8 cellular contexts compared by ENCODE assay signal in the genomic region with DNA sequence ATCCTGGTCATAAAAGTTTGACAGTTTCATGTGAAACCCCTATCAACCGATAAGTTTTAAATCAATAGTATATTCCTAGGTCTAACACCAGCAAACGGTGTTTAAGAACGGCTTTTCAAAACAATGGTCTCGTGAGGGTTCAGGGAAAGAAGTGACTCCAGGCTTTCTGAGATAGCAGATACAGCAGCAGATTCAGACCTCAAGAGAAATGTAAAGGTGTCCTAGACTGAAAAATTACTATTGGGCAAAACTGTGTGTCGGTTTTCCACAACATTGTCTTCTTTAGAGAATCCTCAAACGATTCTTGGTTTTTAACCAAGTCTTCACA. TPM values are rescaled to one million over a fixed set of nuclear protein-coding genes. Genes with fewer than 3 reads are reported as not detected.
DNase-seq lines count a peak whose midpoint lies in the region; ATAC-seq, FAIRE-seq and TF ChIP-seq lines count a peak whose summit lies in the region.

No MANE protein-coding gene starts in this region.

- H3K9me3 Mint-ChIP-seq in CD8-positive, alpha-beta memory T cell: no peaks in the 10 kb centered on the region

- no peaks in the 10 kb centered on the region for H3K27me3 ChIP-seq in CD8-positive, alpha-beta memory T cell (ENCODE audit: insufficient read depth, low read length, poor library complexity, severe bottlenecking)
- H3K27me3 ChIP-seq in Loucy (ENCODE audit: insufficient read depth, low read length, poor library complexity, severe bottlenecking): no peaks in the 10 kb centered on the region

- FAIRE-seq in GM19239 (lab: Jason Lieb, UNC): no peak

- 0 out of 2 replicates have a peak, but pooled peaks cover 3% of the 10 kb centered on the region for H3F3A ChIP-seq in Loucy (ENCODE audit: low read depth)

- peaks cover 55 to 73% (median 68%) of the 10 kb centered on the region in 3 donors for H3K4me1 Mint-ChIP-seq in CD8-positive, alpha-beta memory T cell

- peak overlapping the region; percentile 95 to 99 (median 99) for H3K4me3 Mint-ChIP-seq in CD8-positive, alpha-beta memory T cell

- H3K36me3 ChIP-seq in CD8-positive, alpha-beta memory T cell (ENCODE audit: insufficient read depth, low read length): no peaks in the 10 kb centered on the region
- H3K36me3 ChIP-seq in Loucy (ENCODE audit: insufficient read depth, low read length): no peaks in the 10 kb centered on the region
- H3K36me3 ChIP-seq in mucosa of descending colon (ENCODE audit: low read depth): no peaks in the 10 kb centered on the region

- H3K36me3 Mint-ChIP-seq in CD8-positive, alpha-beta memory T cell: peaks cover 0 to 26% (median 1%) of the 10 kb centered on the region in 3 donors

- peaks cover 0 to 2% of the 10 kb centered on the region in 2 donors for H3K27me3 Mint-ChIP-seq in CD8-positive, alpha-beta memory T cell

- H3K4me1 ChIP-seq in CD8-positive, alpha-beta memory T cell (ENCODE audit: insufficient read depth, low read length): peaks cover 64% of the 10 kb centered on the region
- H3K4me1 ChIP-seq in Loucy (ENCODE audit: insufficient read depth, low read length, poor library complexity, severe bottlenecking) (peaks cover 57% of the 10 kb centered on the region), mucosa of descending colon (ENCODE audit: low read depth) (peaks cover 31% of the 10 kb centered on the region)

- intact Hi-C loops in mucosa of descending colon (cut with DNase I, micrococcal nuclease): no loop called here

- TF ChIP-seq CTCF in Loucy (conservative IDR thresholded peaks at IDR 0.05; ENCODE audit: low read length) (no peak), mucosa of descending colon (IDR thresholded peaks at IDR 0.05) (no peak)

- POLR2A ChIA-PET in CD8-positive, alpha-beta memory T cell (lab: Charles Lee): interaction anchor here (1.1 to 2.5 kb wide), 2 partner anchors 72 to 120 kb away, joined by 3 to 16 read pairs; partner anchors contain the start of genes KIF9 and KLHL18

- peak overlapping the region; percentile 94 for H3K27ac ChIP-seq in CD8-positive, alpha-beta memory T cell (ENCODE audit: low read depth, low read length)

- no peak for DNase-seq in CD8-positive, alpha-beta memory T cell
- DNase-seq in cerebellar cortex (ENCODE audit: low spot score): peak; percentile 8
- DNase-seq in mucosa of descending colon: no peak
- no peak for DNase-seq in SW 1271 (lab: John Stamatoyannopoulos, UW)
- DNase-seq in GM19239 (ENCODE audit: insufficient read length, low spot score): no peak

- peak overlapping the region; percentile 92 for H3K4me2 ChIP-seq in Loucy (ENCODE audit: low read depth, low read length, poor library complexity, severe bottlenecking)

- peak overlapping the region; percentile 88 for H3K9ac ChIP-seq in Loucy (ENCODE audit: low read depth, low read length, poor library complexity, severe bottlenecking)

- H2AFZ ChIP-seq in Loucy (ENCODE audit: low read length): 0 out of 2 replicates have a peak overlapping the region, but pooled peaks have one; percentile 91

- peaks cover 54% of the 10 kb centered on the region for H4K20me1 ChIP-seq in Loucy (ENCODE audit: insufficient read depth, low read length, poor library complexity, severe bottlenecking)

- peaks cover 84% of the 10 kb centered on the region for H3K79me2 ChIP-seq in Loucy (ENCODE audit: insufficient read depth, low read length)

- ATAC-seq in mucosa of descending colon (no peak), HG02798 (IDR thresholded peaks at IDR 0.05; ENCODE audit: poor library complexity, unreplicated experiment) (no peak), esophagus mucosa (no peak)

- H3K27ac Mint-ChIP-seq in CD8-positive, alpha-beta memory T cell: peak overlapping the region; percentile 97 to 100 (median 100)

- no peaks in the 10 kb centered on the region for H3K9me2 ChIP-seq in Loucy (replicated peaks; ENCODE audit: low read depth, low read length)

- H3K9me3 ChIP-seq in CD8-positive, alpha-beta memory T cell (ENCODE audit: low read length): no peaks in the 10 kb centered on the region
- H3K9me3 ChIP-seq in Loucy (ENCODE audit: insufficient read depth, low read depth, low read length): no peaks in the 10 kb centered on the region
- H3K9me3 ChIP-seq in mucosa of descending colon: no peaks in the 10 kb centered on the region

- H3K4me3 ChIP-seq in CD8-positive, alpha-beta memory T cell (ENCODE audit: low read length): peak overlapping the region; percentile 95
- peak overlapping the region; percentile 97 for H3K4me3 ChIP-seq in Loucy (ENCODE audit: low read length, poor library complexity, severe bottlenecking)
- peak overlapping the region; percentile 87 for H3K4me3 ChIP-seq in mucosa of descending colon

- CTCF ChIA-PET in CD8-positive, alpha-beta memory T cell (lab: Charles Lee): interaction anchor here (0.7 to 1.2 kb wide), 2 partner anchors 17 to 24 kb away, joined by 3 read pairs; no protein-coding TSS in a partner anchor

RNA-seq across cellular contexts. Expression of gene SETD2, which starts 1.3 kb away (rescaled TPM):
- 10 to 100 TPM; 32.4 to 32.8 TPM for total RNA-seq in CD8-positive, alpha-beta memory T cell
- 30.2 TPM for polyA plus RNA-seq in CD8-positive, alpha-beta memory T cell
- total RNA-seq in mucosa of descending colon (10 to 100 TPM; 41.5 to 71.1 (median 50.4) TPM), esophagus mucosa (26.6 TPM)
